ENCODE assay signal across 7 cellular contexts in genomic region chr11:33987975-33988580, GRCh38.
A peak's percentile ranks its signal among the peaks of the same experiment; 100 is the strongest.
DNase-seq lines count a peak whose midpoint lies in the region; ATAC-seq, FAIRE-seq and TF ChIP-seq lines count a peak whose summit lies in the region.

No MANE protein-coding gene starts in this region.

- peaks cover 8% of the 10 kb centered on the region for H3K4me1 Mint-ChIP-seq in activated naive CD8-positive, alpha-beta T cell treated with anti-CD3 and anti-CD28 coated beads for 36 hours
- H3K4me1 Mint-ChIP-seq in progenitor cell of endocrine pancreas (ENCODE audit: low read depth) = no peaks in the 10 kb centered on the region

- intact Hi-C loops in Right ventricle myocardium superior (cut with DNase I) = loop anchor here (5.0 kb wide), 1 partner anchor 131 kb away; no protein-coding TSS in a partner anchor

- peak; percentile 67 for TF ChIP-seq CTCF in progenitor cell of endocrine pancreas (IDR thresholded peaks at IDR 0.05; ENCODE audit: unreplicated experiment)

- ATAC-seq in GM18502 (IDR thresholded peaks at IDR 0.05; ENCODE audit: poor library complexity, unreplicated experiment) = peak; percentile 58
- peak; percentile 92 for ATAC-seq in Right ventricle myocardium superior (ENCODE audit: poor library complexity)

- DNase-seq in MV-4-11 (lab: John Stamatoyannopoulos, UW) (peak; percentile 81), SKM-1 treated with dmso at 0.1 percent for 144 hours (lab: John Stamatoyannopoulos, UW; ENCODE audit: unreplicated experiment) (peak; percentile 79), Right ventricle myocardium superior (peak; percentile 72), progenitor cell of endocrine pancreas (ENCODE audit: low spot score, unreplicated experiment) (peak; percentile 28), urothelium cell line (ENCODE audit: low spot score) (peak; percentile 67)
- DNase-seq in activated naive CD8-positive, alpha-beta T cell treated with anti-CD3 and anti-CD28 coated beads for 36 hours = peak; percentile 67

- no peaks in the 10 kb centered on the region for H3K9me3 Mint-ChIP-seq in activated naive CD8-positive, alpha-beta T cell treated with anti-CD3 and anti-CD28 coated beads for 36 hours
- no peaks in the 10 kb centered on the region for H3K9me3 Mint-ChIP-seq in progenitor cell of endocrine pancreas (ENCODE audit: low read depth)

- H3K36me3 Mint-ChIP-seq in activated naive CD8-positive, alpha-beta T cell treated with anti-CD3 and anti-CD28 coated beads for 36 hours = no peaks in the 10 kb centered on the region
- H3K36me3 Mint-ChIP-seq in progenitor cell of endocrine pancreas (ENCODE audit: insufficient read depth) = no peaks in the 10 kb centered on the region

- H3K27ac Mint-ChIP-seq in activated naive CD8-positive, alpha-beta T cell treated with anti-CD3 and anti-CD28 coated beads for 36 hours = no peak overlapping the region
- H3K27ac Mint-ChIP-seq in progenitor cell of endocrine pancreas = no peak overlapping the region

- no peak for FAIRE-seq in urothelium cell line (lab: Jason Lieb, UNC)

- H3K4me3 Mint-ChIP-seq in activated naive CD8-positive, alpha-beta T cell treated with anti-CD3 and anti-CD28 coated beads for 36 hours = no peak overlapping the region
- H3K4me3 Mint-ChIP-seq in progenitor cell of endocrine pancreas (ENCODE audit: low read depth) = no peak overlapping the region

- H3K27me3 Mint-ChIP-seq in activated naive CD8-positive, alpha-beta T cell treated with anti-CD3 and anti-CD28 coated beads for 36 hours = no peaks in the 10 kb centered on the region
- H3K27me3 Mint-ChIP-seq in progenitor cell of endocrine pancreas = peaks cover 2% of the 10 kb centered on the region

Comparison
In these comparisons a context has a peak if more than half of its experiments do, and no peak if none do; other contexts are left out.
1. Peak in every context shown above with its lines: DNase-seq and ATAC-seq.
2. DNase-seq: peak in every context shown above with its lines; median percentile 81 in MV-4-11; 79 in SKM-1 treated with dmso at 0.1 percent for 144 hours; 72 in Right ventricle myocardium superior; 67 in activated naive CD8-positive, alpha-beta T cell treated with anti-CD3 and anti-CD28 coated beads for 36 hours; 67 in urothelium cell line; 28 in progenitor cell of endocrine pancreas.